ENCODE assay signal across 9 cellular contexts in the genomic region with DNA sequence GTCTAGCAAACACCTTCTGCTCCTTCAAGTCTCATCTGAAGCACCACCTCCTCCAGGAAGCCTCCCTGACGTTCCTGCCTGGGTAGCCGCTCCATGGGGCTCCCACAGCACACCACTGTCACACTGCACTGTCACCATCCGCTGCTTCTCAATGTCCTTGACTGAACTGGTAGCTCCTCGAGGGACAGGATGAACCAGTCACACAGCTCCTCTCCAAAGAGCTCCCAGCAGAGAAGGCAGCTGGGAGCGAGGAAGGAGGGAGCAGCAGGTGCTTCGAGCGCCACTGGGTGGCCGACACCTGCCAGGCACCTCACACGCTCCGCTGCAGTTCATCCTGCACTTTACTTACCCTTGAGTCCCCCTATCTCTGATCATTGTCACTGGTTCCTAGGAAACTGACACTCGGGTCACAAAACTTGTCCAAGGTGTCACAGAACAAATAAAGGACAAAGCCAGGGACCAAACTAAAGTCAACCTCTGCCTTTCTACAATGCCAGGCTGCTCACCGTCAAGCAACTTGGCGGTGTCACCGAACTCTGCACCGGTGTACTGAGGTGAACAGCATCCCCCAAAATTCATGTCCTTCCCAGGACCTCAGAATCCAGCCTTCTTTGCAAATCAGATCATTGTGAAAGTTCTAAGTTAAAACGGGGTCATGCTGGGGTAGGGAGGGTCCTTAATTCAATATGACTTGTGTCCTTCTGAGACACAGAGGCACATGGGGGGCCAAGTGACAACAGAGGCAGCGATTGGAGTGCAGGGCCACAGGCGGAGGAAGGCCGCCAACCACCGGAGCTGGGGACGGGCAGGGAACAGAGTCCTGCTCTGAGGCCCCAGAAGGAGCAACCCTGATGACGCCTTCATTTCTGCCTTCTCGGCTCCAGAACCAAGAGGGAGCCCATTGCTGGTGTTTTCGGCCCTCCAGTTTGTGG. TPM values are rescaled to one million over a fixed set of nuclear protein-coding genes. Genes with fewer than 3 reads are reported as not detected.
A peak's percentile ranks its signal among the peaks of the same experiment; 100 is the strongest.
DNase-seq lines count a peak whose midpoint lies in the region; ATAC-seq and TF ChIP-seq lines count a peak whose summit lies in the region.
"Had no signal": no experiment of that assay in that cellular context is flagged by ENCODE, and none has a peak within 500 bp of the region (broad histone marks: within the 10 kb centered on the region; RNA-seq: fewer than 3 reads in every experiment).

No MANE protein-coding gene starts in this region.

- no peaks in the 10 kb centered on the region for H3K27me3 ChIP-seq in CD4-positive, CD25-positive, alpha-beta regulatory T cell (ENCODE audit: control insufficient read depth, insufficient read depth, low read length)
- H3K27me3 ChIP-seq in HUES48 (ENCODE audit: control insufficient read depth, insufficient read depth, low read length), result no peaks in the 10 kb centered on the region
- H3K27me3 ChIP-seq in Karpas-422 (ENCODE audit: low read length), result no peaks in the 10 kb centered on the region
- peaks cover 24% of the 10 kb centered on the region for H3K27me3 ChIP-seq in MM.1S (replicated peaks; ENCODE audit: insufficient read depth, low read length)

- H3K9ac ChIP-seq in HUES48 (ENCODE audit: low read depth, low read length), result no peak overlapping the region
- H3K9ac ChIP-seq in Karpas-422 (ENCODE audit: low read length), result no peak overlapping the region
- H3K9ac ChIP-seq in MM.1S (ENCODE audit: low read length), result no peak overlapping the region

- peak overlapping the region in 3 of 4 donors; percentile 78 to 88 (median 88) for H3K4me3 Mint-ChIP-seq in CD4-positive, CD25-positive, alpha-beta regulatory T cell
- peak overlapping the region; percentile 77 for H3K4me3 Mint-ChIP-seq in activated naive CD8-positive, alpha-beta T cell

- peak overlapping the region; percentile 76 for H3K27ac ChIP-seq in CD4-positive, CD25-positive, alpha-beta regulatory T cell (ENCODE audit: insufficient read depth, low read length, poor library complexity, severe bottlenecking)
- peak overlapping the region; percentile 76 for H3K27ac ChIP-seq in HUES48 (ENCODE audit: low read depth, low read length)
- H3K27ac ChIP-seq in Karpas-422 (ENCODE audit: low read length), result no peak overlapping the region
- H3K27ac ChIP-seq in MM.1S (ENCODE audit: low read length), result no peak overlapping the region

- DNase-seq in CD4-positive, CD25-positive, alpha-beta regulatory T cell, result no peak
- peak; percentile 37 for DNase-seq in mucosa of gallbladder (ENCODE audit: low spot score)
- DNase-seq in A172 (ENCODE audit: low spot score), result no peak
- no peak for DNase-seq in Karpas-422
- no peak for DNase-seq in MM.1S
- no peak for DNase-seq in stimulated activated CD8-positive, alpha-beta memory T cell treated with anti-CD3 and anti-CD28 coated beads, Interleukin-4, amount 100 ng/mL, for 48 hours

- peaks cover 48% of the 10 kb centered on the region for H3K4me1 ChIP-seq in CD4-positive, CD25-positive, alpha-beta regulatory T cell (ENCODE audit: control insufficient read depth, insufficient read depth, low read length, poor library complexity, severe bottlenecking)
- H3K4me1 ChIP-seq in HUES48 (ENCODE audit: control insufficient read depth, insufficient read depth, low read length) (peaks cover 10% of the 10 kb centered on the region; the same call in 1 of the 2 replicates), Karpas-422 (ENCODE audit: low read length) (no peaks in the 10 kb centered on the region), MM.1S (ENCODE audit: low read length) (no peaks in the 10 kb centered on the region)

- H3K4me2 ChIP-seq in Karpas-422 (ENCODE audit: low read depth, low read length, poor library complexity, severe bottlenecking), result no peak overlapping the region
- no peak overlapping the region for H3K4me2 ChIP-seq in MM.1S (ENCODE audit: low read depth, low read length)

- H3K27ac Mint-ChIP-seq in CD4-positive, CD25-positive, alpha-beta regulatory T cell, result peak overlapping the region; percentile 81 to 99 (median 92)
- peak overlapping the region; percentile 87 for H3K27ac Mint-ChIP-seq in activated naive CD8-positive, alpha-beta T cell

- no peak for TF ChIP-seq CTCF in MM.1S (IDR thresholded peaks at IDR 0.05; ENCODE audit: low read length)

- H3K79me2 ChIP-seq in Karpas-422 (ENCODE audit: low read length) (no peaks in the 10 kb centered on the region), MM.1S (ENCODE audit: low read length) (no peaks in the 10 kb centered on the region)

- no peaks in the 10 kb centered on the region for H3K27me3 Mint-ChIP-seq in CD4-positive, CD25-positive, alpha-beta regulatory T cell
- no peaks in the 10 kb centered on the region for H3K27me3 Mint-ChIP-seq in activated naive CD8-positive, alpha-beta T cell

- H3F3A ChIP-seq in MM.1S (ENCODE audit: insufficient read depth, low read length), result no peaks in the 10 kb centered on the region

- ATAC-seq in CD4-positive, CD25-positive, alpha-beta regulatory T cell (ENCODE audit: low read depth in 2 of 2), result no peak

- H3K4me3 ChIP-seq in CD4-positive, CD25-positive, alpha-beta regulatory T cell (ENCODE audit: low read depth, low read length), result no peak overlapping the region
- H3K4me3 ChIP-seq in HUES48 (ENCODE audit: low read depth, low read length), result no peak overlapping the region
- no peak overlapping the region for H3K4me3 ChIP-seq in Karpas-422 (ENCODE audit: low read length)
- no peak overlapping the region for H3K4me3 ChIP-seq in MM.1S (ENCODE audit: low read length)

- H3K36me3 ChIP-seq in CD4-positive, CD25-positive, alpha-beta regulatory T cell (ENCODE audit: control insufficient read depth, insufficient read depth, low read length), result no peaks in the 10 kb centered on the region
- H3K36me3 ChIP-seq in HUES48 (ENCODE audit: control insufficient read depth, insufficient read depth, low read length), result no peaks in the 10 kb centered on the region
- H3K36me3 ChIP-seq in Karpas-422 (ENCODE audit: insufficient read depth, low read length), result no peaks in the 10 kb centered on the region
- H3K36me3 ChIP-seq in MM.1S (replicated peaks; ENCODE audit: insufficient read depth, low read length), result no peaks in the 10 kb centered on the region

- H3K9me2 ChIP-seq in Karpas-422 (replicated peaks; ENCODE audit: insufficient read depth, low read length), result no peaks in the 10 kb centered on the region
- no peaks in the 10 kb centered on the region for H3K9me2 ChIP-seq in MM.1S (replicated peaks; ENCODE audit: insufficient read depth, low read length)

- no peaks in the 10 kb centered on the region for H3K9me3 ChIP-seq in CD4-positive, CD25-positive, alpha-beta regulatory T cell (ENCODE audit: control insufficient read depth in 2 of 2, low read length in 2 of 2)
- H3K9me3 ChIP-seq in HUES48 (ENCODE audit: control insufficient read depth, insufficient read depth, low read length), result no peaks in the 10 kb centered on the region
- H3K9me3 ChIP-seq in Karpas-422 (ENCODE audit: low read length), result no peaks in the 10 kb centered on the region
- H3K9me3 ChIP-seq in MM.1S (replicated peaks; ENCODE audit: insufficient read depth, low read length), result no peaks in the 10 kb centered on the region

- no peaks in the 10 kb centered on the region for H3K9me3 Mint-ChIP-seq in CD4-positive, CD25-positive, alpha-beta regulatory T cell
- no peaks in the 10 kb centered on the region for H3K9me3 Mint-ChIP-seq in activated naive CD8-positive, alpha-beta T cell (ENCODE audit: low read depth)

- H3K36me3 Mint-ChIP-seq in CD4-positive, CD25-positive, alpha-beta regulatory T cell, result no peaks in the 10 kb centered on the region
- no peaks in the 10 kb centered on the region for H3K36me3 Mint-ChIP-seq in activated naive CD8-positive, alpha-beta T cell

- peaks cover 14 to 67% (median 38%) of the 10 kb centered on the region in 4 donors for H3K4me1 Mint-ChIP-seq in CD4-positive, CD25-positive, alpha-beta regulatory T cell
- H3K4me1 Mint-ChIP-seq in activated naive CD8-positive, alpha-beta T cell (ENCODE audit: low read depth), result peaks cover 66% of the 10 kb centered on the region

- H2AFZ ChIP-seq in Karpas-422 (ENCODE audit: low read length) (no peak overlapping the region), MM.1S (ENCODE audit: low read length) (no peak overlapping the region)

- H4K20me1 ChIP-seq in Karpas-422 (ENCODE audit: insufficient read depth, low read depth, low read length), result no peaks in the 10 kb centered on the region
- H4K20me1 ChIP-seq in MM.1S (ENCODE audit: insufficient read depth, low read length), result no peaks in the 10 kb centered on the region

RNA-seq across cellular contexts. Expression of a gene that starts 5.5 kb away (rescaled TPM):
- not detected for total RNA-seq in CD4-positive, CD25-positive, alpha-beta regulatory T cell
- polyA plus RNA-seq in CD4-positive, CD25-positive, alpha-beta regulatory T cell, result 1 to 10 TPM in 3 of 4 donors, not detected in 1; 1.2 to 4.1 (median 1.5) TPM
- 33.4 TPM for total RNA-seq in mucosa of gallbladder
- not detected in 2 replicates for total RNA-seq in A172 (2014; rRNA removed; shearing (Covaris generic))
- total RNA-seq in Karpas-422 (2014; rRNA removed; shearing (Covaris generic); ENCODE audit: low replicate concordance), result not detected in 2 replicates
- total RNA-seq: HT1080 had no signal

RNA-seq across cellular contexts. Expression of a gene that starts 21.5 kb away (rescaled TPM):
- total RNA-seq in CD4-positive, CD25-positive, alpha-beta regulatory T cell, result 32.6 TPM
- polyA plus RNA-seq in CD4-positive, CD25-positive, alpha-beta regulatory T cell, result 100 to 1,000 TPM; 139 to 156 (median 150) TPM
- 51.2 TPM for total RNA-seq in mucosa of gallbladder
- total RNA-seq in A172 (2014; rRNA removed; shearing (Covaris generic)), result 71.6 and 90.6 TPM in 2 replicates
- 41.9 and 62.3 TPM in 2 replicates for total RNA-seq in Karpas-422 (2014; rRNA removed; shearing (Covaris generic); ENCODE audit: low replicate concordance)

RNA-seq across cellular contexts. Expression of a gene that starts 27.8 kb away (rescaled TPM):
- 27.5 TPM for total RNA-seq in CD4-positive, CD25-positive, alpha-beta regulatory T cell
- 100 to 1,000 TPM in 1 of 4 donors, 10 to 100 TPM in 3; 81.1 to 103 (median 94.8) TPM for polyA plus RNA-seq in CD4-positive, CD25-positive, alpha-beta regulatory T cell
- 18.1 TPM for total RNA-seq in mucosa of gallbladder
- total RNA-seq in A172 (2014; rRNA removed; shearing (Covaris generic)), result 16.8 and 23.2 TPM in 2 replicates
- total RNA-seq in Karpas-422 (2014; rRNA removed; shearing (Covaris generic); ENCODE audit: low replicate concordance), result 13.9 and 29.1 TPM in 2 replicates

RNA-seq across cellular contexts. Expression of a gene that starts 47.7 kb away (rescaled TPM):
- total RNA-seq in CD4-positive, CD25-positive, alpha-beta regulatory T cell, result 202 TPM
- polyA plus RNA-seq in CD4-positive, CD25-positive, alpha-beta regulatory T cell, result 100 to 1,000 TPM; 148 to 188 (median 180) TPM
- 244 TPM for total RNA-seq in mucosa of gallbladder
- 153 and 191 TPM in 2 replicates for total RNA-seq in A172 (2014; rRNA removed; shearing (Covaris generic))
- 28.8 and 50.7 TPM in 2 replicates for total RNA-seq in Karpas-422 (2014; rRNA removed; shearing (Covaris generic); ENCODE audit: low replicate concordance)

Comparison
In these comparisons a context has a peak if more than half of its experiments do, and no peak if none do; other contexts are left out.
1. H3K27ac ChIP-seq: peak in CD4-positive, CD25-positive, alpha-beta regulatory T cell (single experiment) and HUES48 (single experiment); none in Karpas-422 (single experiment) and MM.1S (single experiment).
2. RNA of a gene that starts 5.5 kb away (total RNA-seq): 33.4 TPM in mucosa of gallbladder (single experiment); not detected in CD4-positive, CD25-positive, alpha-beta regulatory T cell (single experiment), not detected in A172 and not detected in Karpas-422; every median in the first group is over 10 times any median in the second.